Comparison of ENCODE assay signal across 1 cellular context in genomic region chr7:74483402-74484336, GRCh38.
TF ChIP-seq lines count a peak whose summit lies in the region.

No MANE protein-coding gene starts in this region.

TF ChIP-seq in H1, 55 proteins besides CTCF, POLR2A, EP300 and RAD21 (continued from another document):
- TF ChIP-seq, protein P1, sequence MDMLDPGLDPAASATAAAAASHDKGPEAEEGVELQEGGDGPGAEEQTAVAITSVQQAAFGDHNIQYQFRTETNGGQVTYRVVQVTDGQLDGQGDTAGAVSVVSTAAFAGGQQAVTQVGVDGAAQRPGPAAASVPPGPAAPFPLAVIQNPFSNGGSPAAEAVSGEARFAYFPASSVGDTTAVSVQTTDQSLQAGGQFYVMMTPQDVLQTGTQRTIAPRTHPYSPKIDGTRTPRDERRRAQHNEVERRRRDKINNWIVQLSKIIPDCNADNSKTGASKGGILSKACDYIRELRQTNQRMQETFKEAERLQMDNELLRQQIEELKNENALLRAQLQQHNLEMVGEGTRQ (IDR thresholded peaks at IDR 0.05; ENCODE audit: low read length) = no peak
- no peak for TF ChIP-seq CHD2 (IDR thresholded peaks at IDR 0.05; ENCODE audit: low read length)
- no peak for TF ChIP-seq TAF7 (optimal IDR thresholded peaks at IDR 0.05; ENCODE audit: borderline replicate concordance, low read depth, low read length)
- no peak for TF ChIP-seq PHF8 (conservative IDR thresholded peaks at IDR 0.05; ENCODE audit: low read depth, low read length)
- no peak for TF ChIP-seq HDAC6 (IDR thresholded peaks at IDR 0.05; ENCODE audit: low read depth, low read length)
- TF ChIP-seq NANOG (IDR thresholded peaks at IDR 0.05; ENCODE audit: insufficient read depth, low read depth, low read length, poor library complexity, severe bottlenecking) = no peak
- no peak for TF ChIP-seq HDAC2 (IDR thresholded peaks at IDR 0.05; ENCODE audit: borderline replicate concordance in 1 of 2, low read depth in 2 of 2, low read length in 2 of 2)
- TF ChIP-seq RBBP5 (IDR thresholded peaks at IDR 0.05; ENCODE audit: borderline replicate concordance, low read depth, low read length) = no peak
- TF ChIP-seq FOSL1 (IDR thresholded peaks at IDR 0.05; ENCODE audit: insufficient read depth, low read depth, low read length) = no peak
- no peak for TF ChIP-seq GABPA (IDR thresholded peaks at IDR 0.05; ENCODE audit: borderline replicate concordance, insufficient read depth, low read length)
